In the genomic region with DNA sequence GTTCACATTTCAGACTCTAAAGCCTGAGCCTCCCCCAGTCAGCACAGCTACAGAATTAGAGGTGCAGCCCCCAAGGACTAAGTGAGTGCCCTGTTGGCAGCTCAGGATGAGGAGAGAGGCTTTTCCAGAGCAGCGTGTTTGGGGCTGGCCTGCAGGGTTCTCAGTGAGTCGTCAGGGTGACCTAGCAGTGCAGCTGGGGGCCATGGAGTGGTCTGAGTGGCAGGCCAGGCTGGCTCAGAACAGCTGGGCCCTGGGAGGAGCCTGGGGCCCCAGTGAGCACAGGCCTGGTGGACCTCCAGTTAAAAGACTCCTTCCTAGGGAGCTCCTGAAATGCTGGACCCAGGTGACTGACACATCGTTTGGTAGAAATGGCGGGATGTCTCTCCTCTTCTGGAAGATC, we compare ENCODE assay signal across 18 cellular contexts.
DNase-seq lines count a peak whose midpoint lies in the region; ATAC-seq and TF ChIP-seq lines count a peak whose summit lies in the region.
"Had no signal": no experiment of that assay in that cellular context is flagged by ENCODE, and none has a peak within 500 bp of the region (broad histone marks: within the 10 kb centered on the region; RNA-seq: fewer than 3 reads in every experiment).

No MANE protein-coding gene starts in this region.

- H3K4me3 ChIP-seq in Panc1 (ENCODE audit: low read depth in 2 of 2, low read length in 2 of 2): no peak overlapping the region
- H3K4me3 ChIP-seq in endodermal cell (ENCODE audit: low read length): no peak overlapping the region
- no peak overlapping the region for H3K4me3 ChIP-seq in trophoblast cell (ENCODE audit: low read depth, low read length)
- H3K4me3 ChIP-seq: Peyer's patch, SK-N-MC had no signal

- H3K4ac ChIP-seq in trophoblast cell (ENCODE audit: low read depth, low read length): no peak overlapping the region

- H2BK12ac ChIP-seq in trophoblast cell (ENCODE audit: low read length): no peak overlapping the region

- H3K79me1 ChIP-seq in trophoblast cell (ENCODE audit: low read length): no peaks in the 10 kb centered on the region

- H3K27me3 ChIP-seq in Panc1 (ENCODE audit: control insufficient read depth, insufficient read depth, low read length) (0 out of 2 replicates have a peak, but pooled peaks cover 5% of the 10 kb centered on the region), endodermal cell (ENCODE audit: control insufficient read depth, insufficient read depth, low read length, poor library complexity, severe bottlenecking) (no peaks in the 10 kb centered on the region), trophoblast cell (ENCODE audit: insufficient read depth, low read length) (no peaks in the 10 kb centered on the region)
- H3K27me3 ChIP-seq: Peyer's patch had no signal

- H3K36me3 Mint-ChIP-seq in endodermal cell (ENCODE audit: low read depth): peaks cover under 1% of the 10 kb centered on the region
- no peaks in the 10 kb centered on the region for H3K36me3 Mint-ChIP-seq in activated naive CD8-positive, alpha-beta T cell treated with anti-CD3 and anti-CD28 coated beads, Interleukin-2, amount 50 U/mL, for 24 hours (ENCODE audit: low read depth)

- no peak overlapping the region for H3K23ac ChIP-seq in trophoblast cell (ENCODE audit: low read length)

- H2AK5ac ChIP-seq in trophoblast cell (ENCODE audit: low read length): peak overlapping the region; percentile 40

- intact Hi-C loops in Panc1 (cut with micrococcal nuclease; ENCODE audit: unreplicated experiment): no loop called here

- no peak overlapping the region for H4K8ac ChIP-seq in trophoblast cell (ENCODE audit: low read depth, low read length)

- no TSS peak for BruUV-seq in Panc1 (replicated peaks; lab: Mats Ljungman, UMichigan)

- peaks cover 1% of the 10 kb centered on the region for H3K4me1 Mint-ChIP-seq in endodermal cell
- H3K4me1 Mint-ChIP-seq in activated naive CD8-positive, alpha-beta T cell treated with anti-CD3 and anti-CD28 coated beads, Interleukin-2, amount 50 U/mL, for 24 hours: no peaks in the 10 kb centered on the region
- H3K4me1 Mint-ChIP-seq: B cell had no signal

- POLR2A ChIA-PET in Panc1 (lab: Charles Lee): interaction anchor here (0.6 kb wide), 1 partner anchor 20 kb away, joined by 3 read pairs; no protein-coding TSS in a partner anchor

- no peaks in the 10 kb centered on the region for H3K9me3 ChIP-seq in Panc1 (ENCODE audit: control insufficient read depth, insufficient read depth, low read depth, low read length)
- no peaks in the 10 kb centered on the region for H3K9me3 ChIP-seq in endodermal cell (ENCODE audit: control insufficient read depth, low read length)
- H3K9me3 ChIP-seq in trophoblast cell (ENCODE audit: insufficient read depth, low read depth, low read length): no peaks in the 10 kb centered on the region
- H3K9me3 ChIP-seq: Peyer's patch had no signal

- CTCF ChIA-PET in Panc1 (lab: Charles Lee): no interaction called here

- no peak overlapping the region for H2AFZ ChIP-seq in trophoblast cell (ENCODE audit: insufficient read depth, low read length, poor library complexity)

- WGBS in endodermal cell (ENCODE audit: insufficient coverage in 1 of 2, insufficient read length in 1 of 2), 2 experiments: 78 to 82% methylated on average over 4 of the region's 4 CpGs
- no CpG with 5 or more reads among the region's 4 CpGs for WGBS in trophoblast cell (ENCODE audit: extremely low coverage, insufficient coverage, insufficient read length)

- H3K4me1 ChIP-seq in Panc1 (ENCODE audit: control insufficient read depth, insufficient read depth, low read length) (no peaks in the 10 kb centered on the region), endodermal cell (ENCODE audit: control insufficient read depth, insufficient read depth, low read length) (no peaks in the 10 kb centered on the region), trophoblast cell (ENCODE audit: control insufficient read depth in 1 of 2, insufficient read depth in 2 of 2, low read length in 2 of 2) (no peaks in the 10 kb centered on the region)
- H3K4me1 ChIP-seq: Peyer's patch had no signal

- no peak overlapping the region for H3K9ac ChIP-seq in endodermal cell (ENCODE audit: extremely low read depth, low read length, poor library complexity, severe bottlenecking)
- no peak overlapping the region for H3K9ac ChIP-seq in trophoblast cell (ENCODE audit: low read length)

- H3K4me3 Mint-ChIP-seq in endodermal cell: no peak overlapping the region
- H3K4me3 Mint-ChIP-seq in activated naive CD8-positive, alpha-beta T cell treated with anti-CD3 and anti-CD28 coated beads, Interleukin-2, amount 50 U/mL, for 24 hours: no peak overlapping the region
- H3K4me3 Mint-ChIP-seq: B cell had no signal

- no peak overlapping the region for H3K27ac ChIP-seq in Panc1 (ENCODE audit: low read length)
- no peak overlapping the region for H3K27ac ChIP-seq in endodermal cell (ENCODE audit: low read depth, low read length)
- no peak overlapping the region for H3K27ac ChIP-seq in trophoblast cell (ENCODE audit: low read depth, low read length)
- H3K27ac ChIP-seq: 22Rv1, Peyer's patch, SK-N-MC had no signal

- peak overlapping the region; percentile 10 for H3K14ac ChIP-seq in trophoblast cell (ENCODE audit: low read length)

- TF ChIP-seq CTCF in Panc1 (IDR thresholded peaks at IDR 0.05) (no peak), endodermal cell (conservative IDR thresholded peaks at IDR 0.05) (peak; percentile 26)

- H3K18ac ChIP-seq in trophoblast cell (ENCODE audit: low read length): no peak overlapping the region

- H3K36me3 ChIP-seq in Panc1 (ENCODE audit: control insufficient read depth, insufficient read depth, low read length) (no peaks in the 10 kb centered on the region), endodermal cell (ENCODE audit: control insufficient read depth, insufficient read depth, low read length) (no peaks in the 10 kb centered on the region), trophoblast cell (ENCODE audit: control insufficient read depth in 1 of 2, insufficient read depth in 2 of 2, low read length in 2 of 2) (no peaks in the 10 kb centered on the region)
- H3K36me3 ChIP-seq: Peyer's patch had no signal

- no peak overlapping the region for H2BK5ac ChIP-seq in trophoblast cell (ENCODE audit: low read depth, low read length, poor library complexity)

- peak overlapping the region; percentile 17 for H2BK120ac ChIP-seq in trophoblast cell (ENCODE audit: insufficient read depth, low read length, poor library complexity)

- H4K12ac ChIP-seq in trophoblast cell (ENCODE audit: low read depth, low read length): no peak overlapping the region

- H3K79me2 ChIP-seq in trophoblast cell (ENCODE audit: control insufficient read depth, insufficient read depth, low read length, poor library complexity): no peaks in the 10 kb centered on the region

- no peaks in the 10 kb centered on the region for H3K9me3 Mint-ChIP-seq in endodermal cell
- no peaks in the 10 kb centered on the region for H3K9me3 Mint-ChIP-seq in activated naive CD8-positive, alpha-beta T cell treated with anti-CD3 and anti-CD28 coated beads, Interleukin-2, amount 50 U/mL, for 24 hours

- peak overlapping the region; percentile 2 for H4K91ac ChIP-seq in trophoblast cell (ENCODE audit: low read depth, low read length)

- H3K27ac Mint-ChIP-seq in endodermal cell: no peak overlapping the region
- H3K27ac Mint-ChIP-seq in activated naive CD8-positive, alpha-beta T cell treated with anti-CD3 and anti-CD28 coated beads, Interleukin-2, amount 50 U/mL, for 24 hours: no peak overlapping the region
- H3K27ac Mint-ChIP-seq: B cell had no signal

- peak; percentile 38; the same call in 1 of the 2 replicates for ATAC-seq in Panc1
- ATAC-seq in activated naive CD8-positive, alpha-beta T cell treated with anti-CD3 and anti-CD28 coated beads, Interleukin-2, amount 50 U/mL, for 24 hours: no peak

- H3K4me2 ChIP-seq in trophoblast cell (ENCODE audit: low read length): no peak overlapping the region

- DNase-seq in DMS 273 (lab: John Stamatoyannopoulos, UW; ENCODE audit: unreplicated experiment) (peak; percentile 34), DMS 273 treated with DMSO at 0.1 percent for 48 hours (lab: John Stamatoyannopoulos, UW) (no peak), Panc1 (ENCODE audit: low read depth, low spot score) (no peak), endodermal cell (peak; percentile 71), trophoblast cell (no peak), hepatic stellate cell (ENCODE audit: low spot score) (no peak)
- no peak for DNase-seq in activated naive CD8-positive, alpha-beta T cell treated with anti-CD3 and anti-CD28 coated beads, Interleukin-2, amount 50 U/mL, for 24 hours
- no peak for DNase-seq in effector CD8-positive, alpha-beta T cell (lab: John Stamatoyannopoulos, UW)
- DNase-seq: DMS153, GOT3, IMR-90, Kasumi-1, NCI-H1092 treated with DMSO at 0.1 percent for 48 hours, NCI-H2081 treated with DMSO at 0.1 percent for 48 hours, Peyer's patch had no signal

- no peaks in the 10 kb centered on the region for H3K27me3 Mint-ChIP-seq in endodermal cell (ENCODE audit: insufficient read depth)
- H3K27me3 Mint-ChIP-seq in activated naive CD8-positive, alpha-beta T cell treated with anti-CD3 and anti-CD28 coated beads, Interleukin-2, amount 50 U/mL, for 24 hours: peaks cover 4% of the 10 kb centered on the region

- in situ Hi-C loops in Panc1 (cut with HindIII; ENCODE audit: low pct_unique_long_range_greater_than_20kb, low sequenced_read_pairs): no loop called here

Comparison
In these comparisons a context has a peak if more than half of its experiments do, and no peak if none do; other contexts are left out.
1. DNase-seq: peak in DMS 273 (single experiment) and endodermal cell (single experiment); none in DMS 273 treated with DMSO at 0.1 percent for 48 hours (single experiment), Panc1 (single experiment), trophoblast cell (0 of 2), activated naive CD8-positive, alpha-beta T cell treated with anti-CD3 and anti-CD28 coated beads, Interleukin-2, amount 50 U/mL, for 24 hours (single experiment), hepatic stellate cell (single experiment) and effector CD8-positive, alpha-beta T cell (single experiment).